Comparison of ENCODE assay signal across 8 cellular contexts in genomic region chr17:82020874-82021727, GRCh38. TPM values are rescaled to one million over a fixed set of nuclear protein-coding genes. Genes with fewer than 3 reads are reported as not detected.
DNase-seq lines count a peak whose midpoint lies in the region; ATAC-seq and TF ChIP-seq lines count a peak whose summit lies in the region.

No MANE protein-coding gene starts in this region.

- TF ChIP-seq POLR2A in body of pancreas (IDR thresholded peaks at IDR 0.05), result no peak

- H3K4me1 ChIP-seq in Karpas-422 (ENCODE audit: low read length), result peaks cover 30% of the 10 kb centered on the region
- H3K4me1 ChIP-seq in body of pancreas, result peaks cover 59% of the 10 kb centered on the region

- H3K4me2 ChIP-seq in Karpas-422 (ENCODE audit: low read depth, low read length, poor library complexity, severe bottlenecking), result peak overlapping the region; percentile 96

- 0 to 25% methylated on average over 4 to 25 of the region's 27 CpGs for WGBS in body of pancreas, 2 donors

- H3K36me3 ChIP-seq in Karpas-422 (ENCODE audit: insufficient read depth, low read length), result no peaks in the 10 kb centered on the region
- H3K36me3 ChIP-seq in body of pancreas (replicated peaks in 1 of 2; ENCODE audit: insufficient read depth in 1 of 2, low read depth in 2 of 2), result no peaks in the 10 kb centered on the region

- H3K27ac ChIP-seq in Karpas-422 (ENCODE audit: low read length) (peak overlapping the region; percentile 61; the same call in 1 of the 2 replicates), body of pancreas (no peak overlapping the region)

- intact Hi-C loops in body of pancreas (cut with DNase I), result no loop called here

- H3K9me3 ChIP-seq in Karpas-422 (ENCODE audit: low read length) (no peaks in the 10 kb centered on the region), body of pancreas (no peaks in the 10 kb centered on the region)

- H3K4me3 ChIP-seq in Karpas-422 (ENCODE audit: low read length) (peak overlapping the region; percentile 98), body of pancreas (no peak overlapping the region), skeletal muscle cell (ENCODE audit: low read depth, low read length) (peak overlapping the region; percentile 90)

- peak; percentile 75 for DNase-seq in EL
- peak; percentile 82 for DNase-seq in Karpas-422
- DNase-seq in T-helper 1 cell, result peak in 3 of 5 donors; percentile 42 to 61 (median 43)
- DNase-seq in body of pancreas, result peak; percentile 80 to 85 (median 82)
- peak; percentile 36 to 75 for DNase-seq in hippocampal formation (lab: John Stamatoyannopoulos, UW)
- peak; percentile 18 for DNase-seq in skeletal muscle cell (ENCODE audit: low read depth)
- no peak for DNase-seq in NCI-H187 treated with DMSO at 0.1 percent for 48 hours (lab: John Stamatoyannopoulos, UW)

- H3K27me3 ChIP-seq in Karpas-422 (ENCODE audit: low read length) (no peaks in the 10 kb centered on the region), body of pancreas (no peaks in the 10 kb centered on the region)

- no peaks in the 10 kb centered on the region for H3K9me2 ChIP-seq in Karpas-422 (replicated peaks; ENCODE audit: insufficient read depth, low read length)

- H4K20me1 ChIP-seq in Karpas-422 (ENCODE audit: insufficient read depth, low read depth, low read length), result peaks cover 3% of the 10 kb centered on the region; the same call in 1 of the 2 replicates

- TF ChIP-seq CTCF in body of pancreas (IDR thresholded peaks at IDR 0.05), result peak; percentile 21 to 89 (median 82)

- ATAC-seq in body of pancreas (no peak), HG02763 (IDR thresholded peaks at IDR 0.05; ENCODE audit: unreplicated experiment) (no peak)

- peak overlapping the region; percentile 97 for H3K9ac ChIP-seq in Karpas-422 (ENCODE audit: low read length)

- no peak overlapping the region for H2AFZ ChIP-seq in Karpas-422 (ENCODE audit: low read length)

- H3K79me2 ChIP-seq in Karpas-422 (ENCODE audit: low read length), result peaks cover 26% of the 10 kb centered on the region

RNA-seq across cellular contexts. Expression of gene CENPX, which starts 1.6 kb away (rescaled TPM):
- 51.4 and 69.3 TPM in 2 replicates for total RNA-seq in Karpas-422 (2014; rRNA removed; shearing (Covaris generic); ENCODE audit: low replicate concordance)
- 10 to 100 TPM; 16.5 to 24.4 TPM for total RNA-seq in body of pancreas

RNA-seq across cellular contexts. Expression of gene LRRC45, which starts 2.0 kb away (rescaled TPM):
- total RNA-seq in Karpas-422 (2014; rRNA removed; shearing (Covaris generic); ENCODE audit: low replicate concordance), result 13.3 and 20.2 TPM in 2 replicates
- total RNA-seq in body of pancreas, result 10 to 100 TPM in 1 of 2 donors, 1 to 10 TPM in 1; 8.0 to 36.3 TPM

RNA-seq across cellular contexts. Expression of gene RAC3, which starts 10.4 kb away (rescaled TPM):
- total RNA-seq in Karpas-422 (2014; rRNA removed; shearing (Covaris generic); ENCODE audit: low replicate concordance), result 9.6 and 9.7 TPM in 2 replicates
- total RNA-seq in body of pancreas, result 1 to 10 TPM in 1 of 2 donors, not detected in 1; 3.1 TPM

RNA-seq across cellular contexts. Expression of gene DCXR, which starts 16.4 kb away (rescaled TPM):
- 103 and 164 TPM in 2 replicates for total RNA-seq in Karpas-422 (2014; rRNA removed; shearing (Covaris generic); ENCODE audit: low replicate concordance)
- 100 to 1,000 TPM in 1 of 2 donors, 10 to 100 TPM in 1; 82.2 to 205 TPM for total RNA-seq in body of pancreas

RNA-seq across cellular contexts. Expression of gene RFNG, which starts 30.5 kb away (rescaled TPM):
- 16.5 and 26.8 TPM in 2 replicates for total RNA-seq in Karpas-422 (2014; rRNA removed; shearing (Covaris generic); ENCODE audit: low replicate concordance)
- total RNA-seq in body of pancreas, result 10 to 100 TPM; 37.9 to 43.1 TPM

Comparison
In these comparisons a context has a peak if more than half of its experiments do, and no peak if none do; other contexts are left out.
1. H3K4me3 ChIP-seq: peak in Karpas-422 (single experiment) and skeletal muscle cell (single experiment); none in body of pancreas (0 of 2).